Comparison of ENCODE assay signal across 3 cellular contexts in the genomic region with DNA sequence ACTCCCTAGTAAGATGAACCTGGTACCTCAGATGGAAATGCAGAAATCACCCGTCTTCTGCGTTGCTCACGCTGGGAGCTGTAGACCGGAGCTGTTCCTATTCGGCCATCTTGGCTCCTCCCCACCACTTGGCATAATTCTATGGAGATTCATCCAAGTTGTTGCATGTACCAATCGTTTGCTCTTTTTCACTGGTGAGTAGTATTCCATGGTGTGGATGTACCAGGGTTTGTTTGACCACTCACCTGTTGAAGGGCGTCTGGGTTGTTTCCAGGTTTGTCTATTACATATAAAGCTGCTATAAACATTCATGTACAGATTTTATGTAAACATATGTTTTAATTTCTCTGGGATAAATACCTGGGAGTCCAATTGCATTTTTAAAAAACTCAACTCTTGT.
TF ChIP-seq lines count a peak whose summit lies in the region.

No MANE protein-coding gene starts in this region.

TF ChIP-seq in HEK293, 187 proteins besides CTCF, POLR2A, EP300 and RAD21:
- peak; percentile 51 for TF ChIP-seq ZNF146 (tag by site-specific recombination; IDR thresholded peaks at IDR 0.05)

TF ChIP-seq in WTC11, 78 proteins besides CTCF, POLR2A, EP300 and RAD21:
- TF ChIP-seq ZNF396 (CRISPR knock-in tag; IDR thresholded peaks at IDR 0.05; ENCODE audit: borderline replicate concordance) (peak; percentile 22; the same call in 1 of the 2 replicates), GTF2I (CRISPR knock-in tag; conservative IDR thresholded peaks at IDR 0.05) (peak; percentile 43)
TF ChIP-seq in WTC11: peak in this region for 2; not testable (repeated sequence) for 76.

TF ChIP-seq in H1, 55 proteins besides CTCF, POLR2A, EP300 and RAD21:
- TF ChIP-seq KDM1A (IDR thresholded peaks at IDR 0.05; ENCODE audit: borderline replicate concordance, low read length): peak; percentile 61; the same call in 1 of the 2 replicates
